Comparison of ENCODE assay signal across 17 cellular contexts in genomic region chr4:75655562-75655961, GRCh38. TPM values are rescaled to one million over a fixed set of nuclear protein-coding genes. Genes with fewer than 3 reads are reported as not detected.
A peak's percentile ranks its signal among the peaks of the same experiment; 100 is the strongest.
DNase-seq lines count a peak whose midpoint lies in the region; ATAC-seq and TF ChIP-seq lines count a peak whose summit lies in the region.
"Had no signal": no experiment of that assay in that cellular context is flagged by ENCODE, and none has a peak within 500 bp of the region (broad histone marks: within the 10 kb centered on the region; RNA-seq: fewer than 3 reads in every experiment).

No MANE protein-coding gene starts in this region.

- no peak overlapping the region for H3K4me3 Mint-ChIP-seq in activated naive CD4-positive, alpha-beta T cell treated with anti-CD3 and anti-CD28 coated beads for 36 hours
- H3K4me3 Mint-ChIP-seq in activated naive CD8-positive, alpha-beta T cell, result peak overlapping the region; percentile 81
- peak overlapping the region; percentile 52 for H3K4me3 Mint-ChIP-seq in stimulated activated naive CD8-positive, alpha-beta T cell treated with anti-CD3 and anti-CD28 coated beads, Interleukin-15, Interleukin-2, amounts not matched to agents 100 ng/mL and 50 ng/mL, for 24 hours
- H3K4me3 Mint-ChIP-seq in progenitor cell of endocrine pancreas (ENCODE audit: low read depth), result no peak overlapping the region

- H3K36me3 Mint-ChIP-seq in activated naive CD4-positive, alpha-beta T cell treated with anti-CD3 and anti-CD28 coated beads for 36 hours (ENCODE audit: low read depth), result peaks cover 41% of the 10 kb centered on the region
- H3K36me3 Mint-ChIP-seq in activated naive CD8-positive, alpha-beta T cell, result peaks cover 24% of the 10 kb centered on the region
- H3K36me3 Mint-ChIP-seq in stimulated activated naive CD8-positive, alpha-beta T cell treated with anti-CD3 and anti-CD28 coated beads, Interleukin-15, Interleukin-2, amounts not matched to agents 100 ng/mL and 50 ng/mL, for 24 hours (ENCODE audit: low read depth), result peaks cover 88% of the 10 kb centered on the region
- H3K36me3 Mint-ChIP-seq in progenitor cell of endocrine pancreas (ENCODE audit: insufficient read depth), result peaks cover 24% of the 10 kb centered on the region

- H3K27ac Mint-ChIP-seq in activated naive CD4-positive, alpha-beta T cell treated with anti-CD3 and anti-CD28 coated beads for 36 hours, result peak overlapping the region; percentile 86
- peak overlapping the region; percentile 89 for H3K27ac Mint-ChIP-seq in activated naive CD8-positive, alpha-beta T cell
- H3K27ac Mint-ChIP-seq in stimulated activated naive CD8-positive, alpha-beta T cell treated with anti-CD3 and anti-CD28 coated beads, Interleukin-15, Interleukin-2, amounts not matched to agents 100 ng/mL and 50 ng/mL, for 24 hours, result peak overlapping the region; percentile 82
- no peak overlapping the region for H3K27ac Mint-ChIP-seq in progenitor cell of endocrine pancreas

- peaks cover 52% of the 10 kb centered on the region for H3K4me1 Mint-ChIP-seq in activated naive CD4-positive, alpha-beta T cell treated with anti-CD3 and anti-CD28 coated beads for 36 hours (ENCODE audit: low read depth)
- peaks cover 81% of the 10 kb centered on the region for H3K4me1 Mint-ChIP-seq in activated naive CD8-positive, alpha-beta T cell (ENCODE audit: low read depth)
- peaks cover 81% of the 10 kb centered on the region for H3K4me1 Mint-ChIP-seq in stimulated activated naive CD8-positive, alpha-beta T cell treated with anti-CD3 and anti-CD28 coated beads, Interleukin-15, Interleukin-2, amounts not matched to agents 100 ng/mL and 50 ng/mL, for 24 hours (ENCODE audit: low read depth)
- H3K4me1 Mint-ChIP-seq in progenitor cell of endocrine pancreas (ENCODE audit: low read depth), result peaks cover 17% of the 10 kb centered on the region

- TF ChIP-seq CTCF in progenitor cell of endocrine pancreas (IDR thresholded peaks at IDR 0.05; ENCODE audit: unreplicated experiment), result no peak
- TF ChIP-seq CTCF in brain microvascular endothelial cell (IDR thresholded peaks at IDR 0.05; ENCODE audit: low read depth, low read length, missing control alignments), result no peak

- no peaks in the 10 kb centered on the region for H3K27me3 ChIP-seq in brain microvascular endothelial cell (replicated peaks)

- in situ Hi-C loops in brain microvascular endothelial cell (cut with HindIII; ENCODE audit: low pct_ligation_motif_present, low sequenced_read_pairs), result no loop called here

- peaks cover 24% of the 10 kb centered on the region for H3K36me3 ChIP-seq in brain microvascular endothelial cell (replicated peaks)
- H3K36me3 ChIP-seq: prostate gland had no signal

- no peaks in the 10 kb centered on the region for H3K9me3 Mint-ChIP-seq in activated naive CD4-positive, alpha-beta T cell treated with anti-CD3 and anti-CD28 coated beads for 36 hours
- no peaks in the 10 kb centered on the region for H3K9me3 Mint-ChIP-seq in activated naive CD8-positive, alpha-beta T cell (ENCODE audit: low read depth)
- H3K9me3 Mint-ChIP-seq in stimulated activated naive CD8-positive, alpha-beta T cell treated with anti-CD3 and anti-CD28 coated beads, Interleukin-15, Interleukin-2, amounts not matched to agents 100 ng/mL and 50 ng/mL, for 24 hours, result no peaks in the 10 kb centered on the region
- H3K9me3 Mint-ChIP-seq in progenitor cell of endocrine pancreas (ENCODE audit: low read depth), result no peaks in the 10 kb centered on the region

- no peak overlapping the region for H3K27ac ChIP-seq in brain microvascular endothelial cell
- H3K27ac ChIP-seq: epithelial cell of prostate, prostate gland had no signal

- DNase-seq in activated naive CD4-positive, alpha-beta T cell treated with anti-CD3 and anti-CD28 coated beads for 36 hours, result no peak
- no peak for DNase-seq in activated naive CD4-positive, alpha-beta T cell (lab: John Stamatoyannopoulos, UW)
- DNase-seq in progenitor cell of endocrine pancreas (ENCODE audit: low spot score, unreplicated experiment) (no peak), brain microvascular endothelial cell (no peak)
- DNase-seq: DMS53, glutamatergic neuron, islet precursor cell, Kasumi-1, midbrain, NCI-H187, NCI-H748 treated with DMSO at 0.1 percent for 48 hours had no signal

- no peaks in the 10 kb centered on the region for H3K27me3 Mint-ChIP-seq in activated naive CD4-positive, alpha-beta T cell treated with anti-CD3 and anti-CD28 coated beads for 36 hours (ENCODE audit: low read depth)
- no peaks in the 10 kb centered on the region for H3K27me3 Mint-ChIP-seq in activated naive CD8-positive, alpha-beta T cell
- no peaks in the 10 kb centered on the region for H3K27me3 Mint-ChIP-seq in stimulated activated naive CD8-positive, alpha-beta T cell treated with anti-CD3 and anti-CD28 coated beads, Interleukin-15, Interleukin-2, amounts not matched to agents 100 ng/mL and 50 ng/mL, for 24 hours
- H3K27me3 Mint-ChIP-seq in progenitor cell of endocrine pancreas, result no peaks in the 10 kb centered on the region

- H3K4me3 ChIP-seq in brain microvascular endothelial cell (ENCODE audit: low read depth, low read length), result no peak overlapping the region
- H3K4me3 ChIP-seq: prostate gland had no signal

- intact Hi-C loops in activated naive CD4-positive, alpha-beta T cell treated with anti-CD3 and anti-CD28 coated beads for 36 hours (cut with micrococcal nuclease), result loop anchor here (1.0 to 10.0 kb wide), 6 partner anchors 11 to 289 kb away; partner anchors contain the start of genes CDKL2, NAAA and USO1

- CTCF ChIA-PET in activated naive CD4-positive, alpha-beta T cell treated with anti-CD3 and anti-CD28 coated beads for 36 hours (lab: Charles Lee), result interaction anchor here (0.6 to 1.0 kb wide), 2 partner anchors 15 to 111 kb away, joined by 3 read pairs; no protein-coding TSS in a partner anchor

- peak; percentile 59 for ATAC-seq in HG03442 (IDR thresholded peaks at IDR 0.05; ENCODE audit: unreplicated experiment)
- no peak for ATAC-seq in GM21717 (IDR thresholded peaks at IDR 0.05; ENCODE audit: unreplicated experiment)

RNA-seq across cellular contexts. Expression of gene G3BP2, which starts 17.6 kb away (rescaled TPM):
- total RNA-seq in activated naive CD4-positive, alpha-beta T cell treated with anti-CD3 and anti-CD28 coated beads for 36 hours, result 100 to 1,000 TPM; 134 to 144 TPM
- 157 and 168 TPM in 2 replicates for total RNA-seq in progenitor cell of endocrine pancreas

RNA-seq across cellular contexts. Expression of gene CDKL2, which starts 25.2 kb away (rescaled TPM):
- 1 to 10 TPM in 1 of 2 experiments, under 1 TPM in 1; 0.79 to 1.2 TPM for total RNA-seq in activated naive CD4-positive, alpha-beta T cell treated with anti-CD3 and anti-CD28 coated beads for 36 hours
- 3.0 and 3.6 TPM in 2 replicates for total RNA-seq in progenitor cell of endocrine pancreas

Comparison
In these comparisons a context has a peak if more than half of its experiments do, and no peak if none do; other contexts are left out.
1. H3K4me3 Mint-ChIP-seq: peak in activated naive CD8-positive, alpha-beta T cell (single experiment) and stimulated activated naive CD8-positive, alpha-beta T cell treated with anti-CD3 and anti-CD28 coated beads, Interleukin-15, Interleukin-2, amounts not matched to agents 100 ng/mL and 50 ng/mL, for 24 hours (single experiment); none in activated naive CD4-positive, alpha-beta T cell treated with anti-CD3 and anti-CD28 coated beads for 36 hours (single experiment) and progenitor cell of endocrine pancreas (single experiment).